Comparison of ENCODE assay signal across 17 cellular contexts in the genomic region with DNA sequence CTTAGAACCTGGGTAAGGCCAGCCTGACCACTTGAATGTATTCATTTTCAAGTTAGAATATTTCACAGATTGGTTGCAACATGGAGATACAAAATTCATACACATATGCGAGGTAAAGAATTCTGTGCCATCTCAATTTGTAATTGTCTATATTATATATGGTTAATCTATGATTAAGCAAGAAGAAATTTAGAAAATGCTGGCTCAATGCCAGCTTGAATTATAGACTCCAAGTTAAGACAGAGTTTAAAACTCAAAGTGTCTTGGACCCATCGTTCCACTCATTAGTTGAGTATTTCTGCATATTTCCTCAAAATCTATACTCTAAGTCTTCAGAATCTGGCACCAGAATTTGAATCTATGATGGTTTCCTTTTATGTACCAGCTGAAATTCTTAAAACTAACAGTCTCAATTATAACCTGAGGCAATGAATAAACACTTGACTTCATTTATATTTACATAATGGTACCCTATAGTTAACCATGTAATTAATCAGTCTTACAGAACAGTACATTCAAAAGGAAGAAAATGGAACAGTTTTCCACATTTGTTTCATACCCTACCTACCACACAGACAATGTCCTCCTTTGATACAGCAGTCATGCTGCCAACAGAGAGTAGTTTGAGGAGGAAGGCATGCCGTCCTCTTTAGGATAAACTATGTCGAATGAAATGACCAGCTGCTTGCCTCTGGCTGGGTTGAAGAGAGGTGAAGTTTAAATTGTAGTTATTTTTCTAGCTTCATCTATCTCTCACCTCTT.
A peak's percentile ranks its signal among the peaks of the same experiment; 100 is the strongest.
DNase-seq lines count a peak whose midpoint lies in the region; ATAC-seq, FAIRE-seq and TF ChIP-seq lines count a peak whose summit lies in the region.
"Had no signal": no experiment of that assay in that cellular context is flagged by ENCODE, and none has a peak within 500 bp of the region (broad histone marks: within the 10 kb centered on the region; RNA-seq: fewer than 3 reads in every experiment).

No MANE protein-coding gene starts in this region.

- intact Hi-C loops in PC-9 (cut with micrococcal nuclease; ENCODE audit: unreplicated experiment) (loop anchor here (5.0 kb wide), 2 partner anchors 57 to 227 kb away; partner anchors contain the start of gene IFT57), left ventricle myocardium superior (cut with micrococcal nuclease) (no loop called here)

- no peak overlapping the region for H3K9ac ChIP-seq in keratinocyte (ENCODE audit: control insufficient read depth, extremely low read depth, insufficient read depth, low read length)
- H3K9ac ChIP-seq: BLaER1 had no signal

- CTCF ChIA-PET in PC-9 (lab: Charles Lee) = no interaction called here

- no peak overlapping the region for H2AFZ ChIP-seq in PC-9
- no peak overlapping the region for H2AFZ ChIP-seq in keratinocyte (ENCODE audit: control insufficient read depth, low read length)

- H3K79me2 ChIP-seq in PC-9 (ENCODE audit: low read depth) = no peaks in the 10 kb centered on the region
- H3K79me2 ChIP-seq in keratinocyte (ENCODE audit: control insufficient read depth, insufficient read depth, low read length) = no peaks in the 10 kb centered on the region

- peak overlapping the region; percentile 92; the same call in 1 of the 2 replicates for H3K27ac ChIP-seq in PC-9
- no peak overlapping the region for H3K27ac ChIP-seq in keratinocyte (ENCODE audit: control insufficient read depth, insufficient read depth, low read length)
- H3K27ac ChIP-seq: BLaER1 had no signal

- H3K9me1 ChIP-seq in keratinocyte (ENCODE audit: control insufficient read depth, extremely low read depth, insufficient read depth, low read length) = no peaks in the 10 kb centered on the region

- no TSS peak for BruUV-seq in PC-9 (replicated peaks; lab: Mats Ljungman, UMichigan)

- POLR2A ChIA-PET in PC-9 (lab: Charles Lee; ENCODE audit: unreplicated experiment) = no interaction called here

- H3K4me2 ChIP-seq in PC-9 = peak overlapping the region; percentile 77
- H3K4me2 ChIP-seq in keratinocyte (ENCODE audit: control insufficient read depth, extremely low read depth, insufficient read depth, low read depth, low read length) = peak overlapping the region; percentile 19
- H3K4me2 ChIP-seq: BLaER1 had no signal

- H4K20me1 ChIP-seq in PC-9 (ENCODE audit: insufficient read depth) (no peaks in the 10 kb centered on the region), keratinocyte (ENCODE audit: control insufficient read depth, extremely low read depth, insufficient read depth, low read length) (no peaks in the 10 kb centered on the region)
- H4K20me1 ChIP-seq: BLaER1 had no signal

- H3F3A ChIP-seq in PC-9 (ENCODE audit: insufficient read depth, low read depth) = peaks cover 41% of the 10 kb centered on the region

- DNase-seq in ELR (ENCODE audit: low read depth) (peak; percentile 51), NCI-H146 (lab: John Stamatoyannopoulos, UW) (peak; percentile 25), PC-9 (no peak), keratinocyte (ENCODE audit: low read depth, low spot score) (no peak), left ventricle myocardium superior (no peak)
- DNase-seq: CD8-positive, alpha-beta memory T cell; DMS 273 treated with DMSO at 0.1 percent for 48 hours; NCI-H187; NCI-H510A treated with DMSO at 0.1 percent for 48 hours; SHP77; SW 1271; T-helper 9 cell had no signal

- H3K36me3 ChIP-seq in PC-9 (ENCODE audit: low read depth) (no peaks in the 10 kb centered on the region), keratinocyte (ENCODE audit: control insufficient read depth in 2 of 2, extremely low read depth in 1 of 2, insufficient read depth in 2 of 2, low read length in 2 of 2) (no peaks in the 10 kb centered on the region)
- H3K36me3 ChIP-seq: BLaER1 had no signal

- peak; percentile 32 for FAIRE-seq in keratinocyte (lab: Jason Lieb, UNC)
- FAIRE-seq: H54 had no signal

- no peaks in the 10 kb centered on the region for H3K27me3 ChIP-seq in PC-9 (ENCODE audit: insufficient read depth, low read depth)
- no peaks in the 10 kb centered on the region for H3K27me3 ChIP-seq in keratinocyte (ENCODE audit: control insufficient read depth, extremely low read depth, insufficient read depth, low read length)
- H3K27me3 ChIP-seq: BLaER1 had no signal

- peaks cover 4% of the 10 kb centered on the region; the same call in 1 of the 2 replicates for H3K9me3 ChIP-seq in PC-9 (ENCODE audit: insufficient read depth, low read depth)
- H3K9me3 ChIP-seq in keratinocyte (ENCODE audit: control insufficient read depth, low read depth, low read length) = no peaks in the 10 kb centered on the region
- H3K9me3 ChIP-seq: BLaER1 had no signal

- H3K4me3 ChIP-seq in PC-9 (no peak overlapping the region), keratinocyte (ENCODE audit: control insufficient read depth in 2 of 3, extremely low read depth in 1 of 3, insufficient read depth in 2 of 3, low read depth in 1 of 3, low read length in 3 of 3) (no peak overlapping the region)
- H3K4me3 ChIP-seq: BLaER1 had no signal

- H3K4me1 ChIP-seq in PC-9 (replicated peaks; ENCODE audit: insufficient read depth) = peaks cover 70% of the 10 kb centered on the region
- peaks cover 38% of the 10 kb centered on the region for H3K4me1 ChIP-seq in keratinocyte (ENCODE audit: control insufficient read depth, extremely low read depth, insufficient read depth, low read length)

- ATAC-seq in left ventricle myocardium superior = no peak
- no peak for ATAC-seq in GM21576 (IDR thresholded peaks at IDR 0.05; ENCODE audit: unreplicated experiment)
- ATAC-seq in HG02610 (IDR thresholded peaks at IDR 0.05; ENCODE audit: unreplicated experiment) = no peak
- ATAC-seq: Panc1 had no signal

- H3K9me2 ChIP-seq in PC-9 (ENCODE audit: insufficient read depth) = no peaks in the 10 kb centered on the region

- TF ChIP-seq CTCF in PC-9 (conservative IDR thresholded peaks at IDR 0.05) (no peak), keratinocyte (optimal IDR thresholded peaks at IDR 0.05 in 1 of 3, IDR thresholded peaks at IDR 0.05 in 1 of 3, conservative IDR thresholded peaks at IDR 0.05 in 1 of 3; ENCODE audit: extremely low read depth in 1 of 3, insufficient read depth in 2 of 3, low read length in 3 of 3) (no peak)

- dilution Hi-C loops in keratinocyte (cut with MboI; ENCODE audit: extremely low pct_ligation_motif_present, low sequenced_read_pairs) = no loop called here

Comparison
In these comparisons a context has a peak if more than half of its experiments do, and no peak if none do; other contexts are left out.
1. DNase-seq: peak in ELR (single experiment) and NCI-H146 (single experiment); none in PC-9 (0 of 2), keratinocyte (single experiment) and left ventricle myocardium superior (single experiment).